10 cellular contexts compared by ENCODE assay signal in the genomic region with DNA sequence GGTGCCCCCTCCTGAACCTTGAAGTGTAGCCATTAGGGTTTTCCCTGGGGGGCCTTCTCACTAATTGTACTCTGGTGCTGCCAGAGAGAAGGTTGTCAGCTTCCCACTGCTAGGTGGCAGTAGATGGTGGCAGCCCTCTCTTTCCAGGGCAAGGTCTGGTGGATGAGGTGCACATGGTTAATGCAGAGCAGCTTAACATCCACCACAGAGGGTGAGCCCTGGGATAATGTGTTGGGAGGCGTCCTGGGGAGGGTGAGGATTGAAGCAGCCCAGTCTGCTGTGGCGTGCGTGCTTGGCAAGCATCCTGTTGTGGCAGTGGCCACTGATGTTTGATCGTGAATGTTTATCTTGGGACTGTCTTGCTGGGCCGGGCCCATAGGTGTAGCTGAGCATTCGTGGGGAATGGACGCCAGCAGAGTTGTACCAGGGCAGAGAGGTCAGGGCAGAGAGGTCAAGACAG. TPM values are rescaled to one million over a fixed set of nuclear protein-coding genes. Genes with fewer than 3 reads are reported as not detected.
DNase-seq lines count a peak whose midpoint lies in the region; ATAC-seq and TF ChIP-seq lines count a peak whose summit lies in the region.
"Had no signal": no experiment of that assay in that cellular context is flagged by ENCODE, and none has a peak within 500 bp of the region (broad histone marks: within the 10 kb centered on the region; RNA-seq: fewer than 3 reads in every experiment).

No MANE protein-coding gene starts in this region.

- H3K4me3 Mint-ChIP-seq in nephron, result peak overlapping the region; percentile 16 to 62 (median 48)

- peaks cover 54% of the 10 kb centered on the region for H3K4me1 ChIP-seq in testis

- TF ChIP-seq POLR2A in testis (IDR thresholded peaks at IDR 0.05), result no peak

- intact Hi-C loops in testis (cut with DNase I; ENCODE audit: low total_unique reads), result no loop called here

- H3K36me3 ChIP-seq in testis (ENCODE audit: low read depth, missing control alignments), result no peaks in the 10 kb centered on the region

- H3K4me3 ChIP-seq in AG04450 (ENCODE audit: low read depth, low read length) (no peak overlapping the region), testis (no peak overlapping the region)

- ATAC-seq in HG03135 (IDR thresholded peaks at IDR 0.05; ENCODE audit: unreplicated experiment), result no peak

- no peaks in the 10 kb centered on the region for H3K9me3 Mint-ChIP-seq in nephron

- POLR2A ChIA-PET in AG04450 (lab: Yijun Ruan, JAX), result no interaction called here

- CTCF ChIA-PET in AG04450 (lab: Charles Lee), result interaction anchor here (0.7 to 1.0 kb wide), 3 partner anchors 12 to 170 kb away, joined by 3 to 4 read pairs (median 4); a partner anchor contains a TSS

- H3K27me3 Mint-ChIP-seq in nephron (ENCODE audit: low read depth), result no peaks in the 10 kb centered on the region

- DNase-seq in AG04450 (ENCODE audit: low read depth, low spot score), result no peak
- no peak for DNase-seq in RPMI8226
- no peak for DNase-seq in testis
- no peak for DNase-seq in KG1 (lab: John Stamatoyannopoulos, UW)
- DNase-seq: NCI-H510A treated with DMSO at 0.1 percent for 48 hours had no signal

- 23 to 24% methylated on average over 4 to 7 of the region's 7 CpGs for WGBS in testis, 2 donors

- peak overlapping the region in 2 of 3 experiments; percentile 65 to 79 for H3K27ac Mint-ChIP-seq in nephron

- no peaks in the 10 kb centered on the region for H3K27me3 ChIP-seq in AG04450 (ENCODE audit: control insufficient read depth, insufficient read depth, low read length)
- no peaks in the 10 kb centered on the region for H3K27me3 ChIP-seq in testis

- 0 out of 2 replicates have a peak, but pooled peaks have one; percentile 9 for TF ChIP-seq CTCF in AG04450 (IDR thresholded peaks at IDR 0.05; ENCODE audit: low read depth, low read length)
- TF ChIP-seq CTCF in LNCAP (IDR thresholded peaks at IDR 0.05), result peak; percentile 9; the same call in 1 of the 2 replicates
- TF ChIP-seq CTCF in nephron (IDR thresholded peaks at IDR 0.05; ENCODE audit: unreplicated experiment in 3 of 3), result no peak
- TF ChIP-seq CTCF in testis (IDR thresholded peaks at IDR 0.05), result no peak

- H3K27ac ChIP-seq in AG04450 (ENCODE audit: low read depth, low read length) (no peak overlapping the region), cingulate gyrus (ENCODE audit: low read depth, low read length) (peak overlapping the region; percentile 88), testis (no peak overlapping the region)

- H3K9me3 ChIP-seq in AG04450 (ENCODE audit: control insufficient read depth, insufficient read depth, low read length) (peaks cover 6% of the 10 kb centered on the region; the same call in 1 of the 2 replicates), testis (no peaks in the 10 kb centered on the region)

- H3K4me1 Mint-ChIP-seq in nephron, result peaks cover 55% of the 10 kb centered on the region

- H3K36me3 Mint-ChIP-seq in nephron (ENCODE audit: low read depth), result peaks cover 31% of the 10 kb centered on the region

RNA-seq across cellular contexts. Expression of a gene that starts 5.8 kb away (rescaled TPM):
- polyA plus RNA-seq in AG04450 (2011; rRNA removed) (28.2 and 40.6 TPM in 2 replicates), testis (ENCODE audit: insufficient read depth, low read depth, low replicate concordance) (489 TPM)
- 35.8 and 54.2 TPM in 2 replicates for polyA minus RNA-seq in AG04450 (2011; rRNA and poly(A)+ RNA removed)
- total RNA-seq in testis, result 100 to 1,000 TPM; 245 to 260 TPM

RNA-seq across cellular contexts. Expression of a gene that starts 26.8 kb away (rescaled TPM):
- polyA plus RNA-seq in AG04450 (2011; rRNA removed) (14.0 and 16.2 TPM in 2 replicates), testis (ENCODE audit: insufficient read depth, low read depth, low replicate concordance) (46.7 TPM)
- polyA minus RNA-seq in AG04450 (2011; rRNA and poly(A)+ RNA removed), result 6.3 and 12.9 TPM in 2 replicates
- 10 to 100 TPM; 44.7 to 49.3 TPM for total RNA-seq in testis

RNA-seq across cellular contexts. Expression of a gene that starts 29.5 kb away (rescaled TPM):
- polyA plus RNA-seq in AG04450 (2011; rRNA removed) (not detected in 2 replicates), testis (ENCODE audit: insufficient read depth, low read depth, low replicate concordance) (2.9 TPM)
- polyA minus RNA-seq in AG04450 (2011; rRNA and poly(A)+ RNA removed), result not detected in 2 replicates
- 1 to 10 TPM; 2.4 to 2.8 TPM for total RNA-seq in testis
- total RNA-seq: mononuclear cell had no signal

RNA-seq across cellular contexts. Expression of a gene that starts 45.4 kb away (rescaled TPM):
- polyA plus RNA-seq in AG04450 (2011; rRNA removed) (not detected in 2 replicates), testis (ENCODE audit: insufficient read depth, low read depth, low replicate concordance) (not detected)
- polyA minus RNA-seq in AG04450 (2011; rRNA and poly(A)+ RNA removed), result not detected in 2 replicates
- not detected for total RNA-seq in testis
- total RNA-seq: mononuclear cell had no signal

RNA-seq across cellular contexts. Expression of a gene that starts 53.8 kb away (rescaled TPM):
- polyA plus RNA-seq in AG04450 (2011; rRNA removed) (126 and 133 TPM in 2 replicates), testis (ENCODE audit: insufficient read depth, low read depth, low replicate concordance) (67.8 TPM)
- polyA minus RNA-seq in AG04450 (2011; rRNA and poly(A)+ RNA removed), result 229 and 285 TPM in 2 replicates
- total RNA-seq in testis, result 10 to 100 TPM; 89.8 to 91.5 TPM

Comparison
In these comparisons a context has a peak if more than half of its experiments do, and no peak if none do; other contexts are left out.
1. CTCF ChIP-seq: peak in AG04450 (single experiment) and LNCAP (single experiment); none in nephron (0 of 3) and testis (0 of 3).
2. RNA of a gene that starts 5.8 kb away (polyA plus RNA-seq): 489 TPM in testis (single experiment); 28.2 to 40.6 TPM in AG04450; every median in the first group is over 10 times any median in the second.